12 cellular contexts compared by ENCODE assay signal in genomic region chrX:39576081-39576701, GRCh38.
DNase-seq lines count a peak whose midpoint lies in the region; TF ChIP-seq lines count a peak whose summit lies in the region.
"Had no signal": no experiment of that assay in that cellular context is flagged by ENCODE, and none has a peak within 500 bp of the region (broad histone marks: within the 10 kb centered on the region; RNA-seq: fewer than 3 reads in every experiment).

No MANE protein-coding gene starts in this region.

- no peak for TF ChIP-seq POLR2A in esophagus muscularis mucosa (IDR thresholded peaks at IDR 0.05; ENCODE audit: low read depth)

- in situ Hi-C loops in ACHN (cut with HindIII; ENCODE audit: low pct_ligation_motif_present, low pct_unique_long_range_greater_than_20kb, low sequenced_read_pairs), result no loop called here

- no peaks in the 10 kb centered on the region for H3K36me3 Mint-ChIP-seq in activated naive CD4-positive, alpha-beta T cell treated with anti-CD3 and anti-CD28 coated beads for 36 hours (ENCODE audit: low read depth)
- H3K36me3 Mint-ChIP-seq: activated naive CD8-positive, alpha-beta T cell treated with anti-CD3 and anti-CD28 coated beads for 36 hours had no signal

- no peak overlapping the region for H3K4me3 Mint-ChIP-seq in activated naive CD4-positive, alpha-beta T cell treated with anti-CD3 and anti-CD28 coated beads for 36 hours
- H3K4me3 Mint-ChIP-seq: activated naive CD8-positive, alpha-beta T cell treated with anti-CD3 and anti-CD28 coated beads for 36 hours had no signal

- H3K9me3 ChIP-seq in esophagus muscularis mucosa, result no peaks in the 10 kb centered on the region
- H3K9me3 ChIP-seq: transverse colon had no signal

- WGBS in esophagus muscularis mucosa, result 57% methylated on average over 18 of the region's 22 CpGs

- peaks cover 0 to 5% (median 0%) of the 10 kb centered on the region in 4 donors for H3K27me3 ChIP-seq in esophagus muscularis mucosa
- H3K27me3 ChIP-seq: transverse colon had no signal

- CTCF ChIA-PET in activated naive CD4-positive, alpha-beta T cell treated with anti-CD3 and anti-CD28 coated beads for 36 hours (lab: Charles Lee), result no interaction called here

- no peaks in the 10 kb centered on the region for H3K36me3 ChIP-seq in esophagus muscularis mucosa
- H3K36me3 ChIP-seq: transverse colon had no signal

- intact Hi-C loops in activated naive CD4-positive, alpha-beta T cell treated with anti-CD3 and anti-CD28 coated beads for 36 hours (cut with micrococcal nuclease), result loop anchor here (5.0 kb wide), 3 partner anchors 134 to 314 kb away; no protein-coding TSS in a partner anchor
- intact Hi-C loops in esophagus muscularis mucosa (cut with DNase I), result no loop called here

- H3K9me3 Mint-ChIP-seq in activated naive CD4-positive, alpha-beta T cell treated with anti-CD3 and anti-CD28 coated beads for 36 hours, result no peaks in the 10 kb centered on the region
- H3K9me3 Mint-ChIP-seq: activated naive CD8-positive, alpha-beta T cell treated with anti-CD3 and anti-CD28 coated beads for 36 hours had no signal

- H3K27ac Mint-ChIP-seq in activated naive CD4-positive, alpha-beta T cell treated with anti-CD3 and anti-CD28 coated beads for 36 hours, result no peak overlapping the region
- H3K27ac Mint-ChIP-seq: activated naive CD8-positive, alpha-beta T cell treated with anti-CD3 and anti-CD28 coated beads for 36 hours had no signal

- no peak for TF ChIP-seq EP300 in esophagus muscularis mucosa (IDR thresholded peaks at IDR 0.05)

- H3K4me1 Mint-ChIP-seq in activated naive CD4-positive, alpha-beta T cell treated with anti-CD3 and anti-CD28 coated beads for 36 hours (ENCODE audit: low read depth), result peaks cover 23% of the 10 kb centered on the region

- peak overlapping the region; percentile 15 for H3K4me3 ChIP-seq in coronary artery
- H3K4me3 ChIP-seq in esophagus muscularis mucosa, result no peak overlapping the region
- H3K4me3 ChIP-seq: transverse colon had no signal

- H3K4me1 ChIP-seq in esophagus muscularis mucosa, result peaks cover 0 to 3% (median 0%) of the 10 kb centered on the region in 4 donors
- H3K4me1 ChIP-seq: transverse colon had no signal

- no peaks in the 10 kb centered on the region for H3K27me3 Mint-ChIP-seq in activated naive CD4-positive, alpha-beta T cell treated with anti-CD3 and anti-CD28 coated beads for 36 hours (ENCODE audit: low read depth)
- H3K27me3 Mint-ChIP-seq: activated naive CD8-positive, alpha-beta T cell treated with anti-CD3 and anti-CD28 coated beads for 36 hours had no signal

- H3K27ac ChIP-seq in coronary artery (no peak overlapping the region), esophagus muscularis mucosa (replicated peaks in 1 of 4) (no peak overlapping the region)
- H3K27ac ChIP-seq: transverse colon had no signal

- peak; percentile 27 for DNase-seq in M059J (ENCODE audit: low read depth)
- DNase-seq in NCI-H2227 treated with DMSO at 0.1 percent for 48 hours (lab: John Stamatoyannopoulos, UW), result peak; percentile 85
- DNase-seq in coronary artery (ENCODE audit: low spot score), result no peak
- peak; percentile 29 for DNase-seq in putamen (ENCODE audit: low spot score)
- no peak for DNase-seq in ACHN
- DNase-seq in H4 (ENCODE audit: low spot score), result no peak
- DNase-seq in activated naive CD4-positive, alpha-beta T cell treated with anti-CD3 and anti-CD28 coated beads for 36 hours, result no peak
- no peak for DNase-seq in esophagus muscularis mucosa (ENCODE audit: extremely low spot score)
- DNase-seq: activated CD4-positive, alpha-beta T cell treated with anti-CD3 and anti-CD28 coated beads, Interleukin-2, amount 50 U/mL, for 4 hours; activated naive CD8-positive, alpha-beta T cell treated with anti-CD3 and anti-CD28 coated beads for 36 hours; NCI-H226; transverse colon had no signal

- TF ChIP-seq CTCF in coronary artery (IDR thresholded peaks at IDR 0.05) (no peak), esophagus muscularis mucosa (IDR thresholded peaks at IDR 0.05) (no peak)

Comparison
In these comparisons a context has a peak if more than half of its experiments do, and no peak if none do; other contexts are left out.
1. DNase-seq: peak in M059J (single experiment), NCI-H2227 treated with DMSO at 0.1 percent for 48 hours (single experiment) and putamen (single experiment); none in coronary artery (single experiment), ACHN (single experiment), H4 (single experiment), activated naive CD4-positive, alpha-beta T cell treated with anti-CD3 and anti-CD28 coated beads for 36 hours (single experiment) and esophagus muscularis mucosa (single experiment).